19 cellular contexts compared by ENCODE assay signal in genomic region chr11:103736986-103737622, GRCh38.
"Had no signal": no experiment of that assay in that cellular context is flagged by ENCODE, and none has a peak within 500 bp of the region (broad histone marks: within the 10 kb centered on the region; RNA-seq: fewer than 3 reads in every experiment).

No MANE protein-coding gene starts in this region.

- H3K4me3 ChIP-seq: esophagus squamous epithelium, thoracic aorta, upper lobe of left lung had no signal

- H3K27ac ChIP-seq: esophagus squamous epithelium, thoracic aorta, upper lobe of left lung had no signal

- H3K4me3 Mint-ChIP-seq: activated CD4-positive, alpha-beta T cell treated with anti-CD3 and anti-CD28 coated beads, Interleukin-2, amount 10 ng/mL, durations not matched to agents 7 days and 5 days; activated CD8-positive, alpha-beta T cell treated with anti-CD3 and anti-CD28 coated beads, Interleukin-2, amount 10 ng/mL, durations not matched to agents 7 days and 5 days; activated naive CD4-positive, alpha-beta T cell treated with anti-CD3 and anti-CD28 coated beads, Interleukin-2, amount 10 ng/mL, durations not matched to agents 7 days and 5 days; activated naive CD8-positive, alpha-beta T cell treated with anti-CD3 and anti-CD28 coated beads, Interleukin-2, amount 50 U/mL, for 24 hours; stimulated activated naive B cell treated with anti-CD40 and anti-IgM and Interleukin-4, amounts not matched to agents 10 μg/mL and 1 μg/mL and 100 μg/mL, for 72 hours had no signal

- H3K9me3 ChIP-seq: esophagus squamous epithelium, thoracic aorta had no signal

- DNase-seq: activated CD4-positive, alpha-beta T cell treated with anti-CD3 and anti-CD28 coated beads, Interleukin-2, amount 10 ng/mL, durations not matched to agents 7 days and 5 days; activated CD4-positive, CD25-positive, alpha-beta regulatory T cell; activated CD8-positive, alpha-beta memory T cell treated with anti-CD3 and anti-CD28 coated beads, Interleukin-2, amount 50 U/mL, for 4 hours; activated CD8-positive, alpha-beta T cell treated with anti-CD3 and anti-CD28 coated beads, Interleukin-2, amount 10 ng/mL, durations not matched to agents 7 days and 5 days; activated effector memory CD4-positive, alpha-beta T cell treated with Interleukin-2 at 50 U/mL for 16 hours; activated naive CD4-positive, alpha-beta T cell treated with anti-CD3 and anti-CD28 coated beads, Interleukin-2, amount 10 ng/mL, durations not matched to agents 7 days and 5 days; activated naive CD8-positive, alpha-beta T cell treated with anti-CD3 and anti-CD28 coated beads, Interleukin-2, amount 50 U/mL, for 24 hours; activated T-cell treated with anti-CD3 and anti-CD28 coated beads, Interleukin-2, amount 50 U/mL, for 48 hours; dermis blood vessel endothelial cell; effector memory CD4-positive, alpha-beta T cell; esophagus squamous epithelium; islet precursor cell; mammary epithelial cell; stimulated activated naive B cell treated with anti-CD40 and anti-IgM and Interleukin-4, amounts not matched to agents 10 μg/mL and 1 μg/mL and 100 μg/mL, for 72 hours; T-cell; upper lobe of left lung had no signal

- ATAC-seq: activated CD8-positive, alpha-beta T cell treated with anti-CD3 and anti-CD28 coated beads, Interleukin-2, amount 10 ng/mL, durations not matched to agents 7 days and 5 days; activated naive CD8-positive, alpha-beta T cell treated with anti-CD3 and anti-CD28 coated beads, Interleukin-2, amount 50 U/mL, for 24 hours; left lobe of liver; stimulated activated naive B cell treated with anti-CD40 and anti-IgM and Interleukin-4, amounts not matched to agents 10 μg/mL and 1 μg/mL and 100 μg/mL, for 72 hours; T-cell had no signal

- H3K27ac Mint-ChIP-seq: activated CD4-positive, alpha-beta T cell treated with anti-CD3 and anti-CD28 coated beads, Interleukin-2, amount 10 ng/mL, durations not matched to agents 7 days and 5 days; activated CD8-positive, alpha-beta T cell treated with anti-CD3 and anti-CD28 coated beads, Interleukin-2, amount 10 ng/mL, durations not matched to agents 7 days and 5 days; activated naive CD4-positive, alpha-beta T cell treated with anti-CD3 and anti-CD28 coated beads, Interleukin-2, amount 10 ng/mL, durations not matched to agents 7 days and 5 days; activated naive CD8-positive, alpha-beta T cell treated with anti-CD3 and anti-CD28 coated beads, Interleukin-2, amount 50 U/mL, for 24 hours; stimulated activated naive B cell treated with anti-CD40 and anti-IgM and Interleukin-4, amounts not matched to agents 10 μg/mL and 1 μg/mL and 100 μg/mL, for 72 hours; T-cell had no signal

- H3K36me3 ChIP-seq: esophagus squamous epithelium, thoracic aorta, upper lobe of left lung had no signal

- H3K9me3 Mint-ChIP-seq: activated naive CD8-positive, alpha-beta T cell treated with anti-CD3 and anti-CD28 coated beads, Interleukin-2, amount 50 U/mL, for 24 hours; neural crest cell had no signal

- H3K4me1 ChIP-seq: esophagus squamous epithelium, upper lobe of left lung had no signal

- H3K27me3 ChIP-seq: esophagus squamous epithelium, upper lobe of left lung had no signal

- H3K27me3 Mint-ChIP-seq: activated CD4-positive, alpha-beta T cell treated with anti-CD3 and anti-CD28 coated beads, Interleukin-2, amount 10 ng/mL, durations not matched to agents 7 days and 5 days; activated naive CD4-positive, alpha-beta T cell treated with anti-CD3 and anti-CD28 coated beads, Interleukin-2, amount 10 ng/mL, durations not matched to agents 7 days and 5 days; activated naive CD8-positive, alpha-beta T cell treated with anti-CD3 and anti-CD28 coated beads, Interleukin-2, amount 50 U/mL, for 24 hours; T-cell had no signal

- H3K36me3 Mint-ChIP-seq: activated naive CD4-positive, alpha-beta T cell treated with anti-CD3 and anti-CD28 coated beads, Interleukin-2, amount 10 ng/mL, durations not matched to agents 7 days and 5 days; stimulated activated naive B cell treated with anti-CD40 and anti-IgM and Interleukin-4, amounts not matched to agents 10 μg/mL and 1 μg/mL and 100 μg/mL, for 72 hours; T-cell had no signal

- H3K4me1 Mint-ChIP-seq: activated naive CD8-positive, alpha-beta T cell treated with anti-CD3 and anti-CD28 coated beads, Interleukin-2, amount 50 U/mL, for 24 hours; stimulated activated naive B cell treated with anti-CD40 and anti-IgM and Interleukin-4, amounts not matched to agents 10 μg/mL and 1 μg/mL and 100 μg/mL, for 72 hours had no signal
